ENCODE assay signal across 8 cellular contexts in genomic region chr3:148943531-148944200, GRCh38. TPM values are rescaled to one million over a fixed set of nuclear protein-coding genes. Genes with fewer than 3 reads are reported as not detected.
A peak's percentile ranks its signal among the peaks of the same experiment; 100 is the strongest.
DNase-seq lines count a peak whose midpoint lies in the region; ATAC-seq, FAIRE-seq and TF ChIP-seq lines count a peak whose summit lies in the region.

No MANE protein-coding gene starts in this region.

- H3K4me2 ChIP-seq in H1 (ENCODE audit: insufficient read depth in 1 of 2, low read depth in 2 of 2, low read length in 2 of 2) = no peak overlapping the region

- intact Hi-C loops in CD8-positive, alpha-beta T cell (cut with DNase I, micrococcal nuclease) = loop anchor here in 1 of 2 experiments (1.0 kb wide), 1 partner anchor 82 kb away; no protein-coding TSS in a partner anchor

- no peaks in the 10 kb centered on the region for H3K23me2 ChIP-seq in H1 (ENCODE audit: low read depth, low read length)

- H2BK12ac ChIP-seq in H1 (ENCODE audit: low read depth, low read length) = no peak overlapping the region

- no peak overlapping the region for H4K5ac ChIP-seq in H1 (ENCODE audit: insufficient read length, low read depth, low read length)

- no peak overlapping the region for H3K27ac Mint-ChIP-seq in CD8-positive, alpha-beta T cell

- H4K8ac ChIP-seq in H1 (ENCODE audit: extremely low read depth, insufficient read depth, low read length) = no peak overlapping the region

- no peak overlapping the region for H3K18ac ChIP-seq in H1 (ENCODE audit: extremely low read depth, low read length)

- no peak overlapping the region for H3K4me3 ChIP-seq in CD8-positive, alpha-beta T cell (ENCODE audit: low read depth, low read length)
- H3K4me3 ChIP-seq in H1 (ENCODE audit: extremely low read depth in 1 of 4, insufficient read depth in 2 of 4, low read depth in 3 of 4, low read length in 4 of 4) = no peak overlapping the region

- H3K4me1 ChIP-seq in CD8-positive, alpha-beta T cell (ENCODE audit: insufficient read depth, low read length) = no peaks in the 10 kb centered on the region
- no peaks in the 10 kb centered on the region for H3K4me1 ChIP-seq in H1 (replicated peaks in 1 of 4; ENCODE audit: control insufficient read depth in 3 of 4, insufficient read depth in 4 of 4, low read length in 3 of 4)

- no peaks in the 10 kb centered on the region for H3K27me3 ChIP-seq in CD8-positive, alpha-beta T cell (ENCODE audit: insufficient read depth, low read length)
- H3K27me3 ChIP-seq in H1 (replicated peaks in 1 of 4; ENCODE audit: control insufficient read depth in 3 of 4, extremely low read depth in 1 of 4, insufficient read depth in 3 of 4, low read length in 3 of 4) = no peaks in the 10 kb centered on the region

- H3K4ac ChIP-seq in H1 (replicated peaks; ENCODE audit: insufficient read length, low read depth, low read length) = no peak overlapping the region

- TF ChIP-seq CTCF in CD8-positive, alpha-beta T cell (IDR thresholded peaks at IDR 0.05) = peak; percentile 51
- TF ChIP-seq CTCF in H1 (IDR thresholded peaks at IDR 0.05; ENCODE audit: control extremely low read depth in 1 of 3, insufficient read depth in 1 of 3, low read depth in 1 of 3, low read length in 3 of 3) = peak in 2 of 3 experiments; percentile 57 to 59; a peak in 3 of 4 replicates

- H2BK5ac ChIP-seq in H1 (ENCODE audit: low read depth, low read length) = no peak overlapping the region

- no peaks in the 10 kb centered on the region for H3K9me3 Mint-ChIP-seq in CD8-positive, alpha-beta T cell

- no peak overlapping the region for H2AFZ ChIP-seq in H1 (ENCODE audit: low read length)

- H4K20me1 ChIP-seq in H1 (replicated peaks in 1 of 2; ENCODE audit: control insufficient read depth in 1 of 2, insufficient read depth in 2 of 2, low read length in 2 of 2) = no peaks in the 10 kb centered on the region

- H3K23ac ChIP-seq in H1 (ENCODE audit: insufficient read length) = no peak overlapping the region

- TF ChIP-seq EP300 in H1 (IDR thresholded peaks at IDR 0.05; ENCODE audit: borderline replicate concordance in 1 of 2, low read depth in 2 of 2, low read length in 2 of 2) = no peak

- TF ChIP-seq POLR2A in H1 (IDR thresholded peaks at IDR 0.05; ENCODE audit: control extremely low read depth in 1 of 2, low read depth in 2 of 2, low read length in 2 of 2) = no peak

- TF ChIP-seq RAD21 in H1 (IDR thresholded peaks at IDR 0.05 in 1 of 2, conservative IDR thresholded peaks at IDR 0.05 in 1 of 2; ENCODE audit: low read depth in 2 of 2, low read length in 2 of 2) = peak; percentile 87 to 89

- no peak overlapping the region for H4K91ac ChIP-seq in H1 (replicated peaks; ENCODE audit: insufficient read length, low read length)

- no peak overlapping the region for H2BK120ac ChIP-seq in H1 (replicated peaks; ENCODE audit: low read depth, low read length)

- H2AK5ac ChIP-seq in H1 (ENCODE audit: low read depth, low read length) = no peak overlapping the region

- no peak for DNase-seq in CD8-positive, alpha-beta T cell
- DNase-seq in NCI-H1092 (lab: John Stamatoyannopoulos, UW) (peak; percentile 54), SIG-M5 treated with dmso at 0.1 percent for 504 hours (lab: John Stamatoyannopoulos, UW; ENCODE audit: unreplicated experiment) (peak; percentile 87), H1 (ENCODE audit: low read depth in 1 of 2, low spot score in 2 of 2) (no peak), midbrain (lab: John Stamatoyannopoulos, UW) (peak; percentile 78)
- no peak for DNase-seq in activated CD8-positive, alpha-beta memory T cell treated with anti-CD3 and anti-CD28 coated beads, Interleukin-2, amount 50 U/mL, for 4 hours

- H3K14ac ChIP-seq in H1 (ENCODE audit: insufficient read length) = no peak overlapping the region

- ATAC-seq in CD8-positive, alpha-beta T cell = peak; percentile 91
- ATAC-seq in GM18517 (IDR thresholded peaks at IDR 0.05; ENCODE audit: unreplicated experiment) = peak; percentile 99
- ATAC-seq in HG02870 (IDR thresholded peaks at IDR 0.05; ENCODE audit: unreplicated experiment) = peak; percentile 98

- FAIRE-seq in H1 (lab: Jason Lieb, UNC) = peak; percentile 92

- no peak overlapping the region for H3K9ac ChIP-seq in H1 (replicated peaks in 1 of 4; ENCODE audit: extremely low read depth in 1 of 4, low read depth in 3 of 4, low read length in 3 of 4)

- H3K27me3 Mint-ChIP-seq in CD8-positive, alpha-beta T cell (ENCODE audit: low read depth) = peaks cover 10% of the 10 kb centered on the region

- no peaks in the 10 kb centered on the region for H3K9me3 ChIP-seq in CD8-positive, alpha-beta T cell (ENCODE audit: low read length)
- H3K9me3 ChIP-seq in H1 (ENCODE audit: insufficient read depth in 2 of 2, low read depth in 1 of 2, low read length in 1 of 2) = no peaks in the 10 kb centered on the region

- no peaks in the 10 kb centered on the region for H3K79me2 ChIP-seq in H1 (ENCODE audit: control insufficient read depth in 1 of 2, insufficient read depth in 2 of 2, low read length in 2 of 2)

- no peak overlapping the region for H3K56ac ChIP-seq in H1 (replicated peaks; ENCODE audit: insufficient read length, low read depth, low read length)

- no peak overlapping the region for H2BK15ac ChIP-seq in H1 (ENCODE audit: low read length)

- POLR2A ChIA-PET in CD8-positive, alpha-beta T cell (lab: Charles Lee) = no interaction called here
- POLR2A ChIA-PET in H1 (lab: Charles Lee; ENCODE audit: partially characterized antibody) = no interaction called here

- no peaks in the 10 kb centered on the region for H3K36me3 ChIP-seq in CD8-positive, alpha-beta T cell (ENCODE audit: insufficient read depth, low read length)
- no peaks in the 10 kb centered on the region for H3K36me3 ChIP-seq in H1 (ENCODE audit: control insufficient read depth in 2 of 4, insufficient read depth in 4 of 4, low read length in 3 of 4)

- no peaks in the 10 kb centered on the region for H3K4me1 Mint-ChIP-seq in CD8-positive, alpha-beta T cell (ENCODE audit: low read depth)

- CTCF ChIA-PET in CD8-positive, alpha-beta T cell (lab: Charles Lee) = interaction anchor here (0.6 to 1.4 kb wide), 9 partner anchors 9 to 162 kb away, joined by 3 to 6 read pairs (median 3); no protein-coding TSS in a partner anchor
- CTCF ChIA-PET in H1 (lab: Charles Lee; ENCODE audit: partially characterized antibody) = interaction anchor here (0.6 to 12.0 kb wide), 21 partner anchors 10 to 692 kb away, joined by 3 to 189 read pairs (median 4); partner anchors contain the start of gene CPA3

- no peak overlapping the region for H2BK20ac ChIP-seq in H1 (ENCODE audit: low read length)

- no peak overlapping the region for H3K4me3 Mint-ChIP-seq in CD8-positive, alpha-beta T cell

- no peaks in the 10 kb centered on the region for H3K36me3 Mint-ChIP-seq in CD8-positive, alpha-beta T cell

- H3K79me1 ChIP-seq in H1 (ENCODE audit: low read depth, low read length) = no peaks in the 10 kb centered on the region

- no peak overlapping the region for H3K27ac ChIP-seq in CD8-positive, alpha-beta T cell (ENCODE audit: low read depth, low read length)
- H3K27ac ChIP-seq in H1 (ENCODE audit: low read depth, low read length) = no peak overlapping the region

- WGBS in H1 (ENCODE audit: extremely low coverage in 1 of 2, insufficient coverage in 1 of 2, insufficient read length in 1 of 2, insufficient replicate concordance in 2 of 2, low coverage in 1 of 2, low lambda C conversion rate in 2 of 2, missing lambda C conversion rate in 1 of 2), 2 experiments = 25% methylated on average over 2 of the region's 2 CpGs; no CpG with 5 or more reads in 1 of the 2 experiments

TF ChIP-seq in H1, 55 proteins besides CTCF, POLR2A, EP300 and RAD21:
- TF ChIP-seq SIN3A (conservative IDR thresholded peaks at IDR 0.05 in 1 of 2, IDR thresholded peaks at IDR 0.05 in 1 of 2; ENCODE audit: low read depth in 1 of 2, low read length in 2 of 2) = peak; percentile 59 to 75; a peak in 1 of 4 replicates
- peak; percentile 86 for TF ChIP-seq MAFK (IDR thresholded peaks at IDR 0.05; ENCODE audit: low read depth, low read length)
- no peak for TF ChIP-seq POU5F1 (IDR thresholded peaks at IDR 0.05; ENCODE audit: low read depth, low read length)
- peak; percentile 92 for TF ChIP-seq JUND (IDR thresholded peaks at IDR 0.05; ENCODE audit: low read length)
- no peak for TF ChIP-seq RBBP5 (IDR thresholded peaks at IDR 0.05; ENCODE audit: borderline replicate concordance, low read depth, low read length)
- TF ChIP-seq BACH1 (IDR thresholded peaks at IDR 0.05; ENCODE audit: low read length) = peak; percentile 89
- no peak; the same call in 1 of the 2 replicates for TF ChIP-seq JUN (IDR thresholded peaks at IDR 0.05; ENCODE audit: low read depth, low read length)
- TF ChIP-seq, protein P1, sequence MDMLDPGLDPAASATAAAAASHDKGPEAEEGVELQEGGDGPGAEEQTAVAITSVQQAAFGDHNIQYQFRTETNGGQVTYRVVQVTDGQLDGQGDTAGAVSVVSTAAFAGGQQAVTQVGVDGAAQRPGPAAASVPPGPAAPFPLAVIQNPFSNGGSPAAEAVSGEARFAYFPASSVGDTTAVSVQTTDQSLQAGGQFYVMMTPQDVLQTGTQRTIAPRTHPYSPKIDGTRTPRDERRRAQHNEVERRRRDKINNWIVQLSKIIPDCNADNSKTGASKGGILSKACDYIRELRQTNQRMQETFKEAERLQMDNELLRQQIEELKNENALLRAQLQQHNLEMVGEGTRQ (IDR thresholded peaks at IDR 0.05; ENCODE audit: low read length) = no peak
- TF ChIP-seq, protein P2, sequence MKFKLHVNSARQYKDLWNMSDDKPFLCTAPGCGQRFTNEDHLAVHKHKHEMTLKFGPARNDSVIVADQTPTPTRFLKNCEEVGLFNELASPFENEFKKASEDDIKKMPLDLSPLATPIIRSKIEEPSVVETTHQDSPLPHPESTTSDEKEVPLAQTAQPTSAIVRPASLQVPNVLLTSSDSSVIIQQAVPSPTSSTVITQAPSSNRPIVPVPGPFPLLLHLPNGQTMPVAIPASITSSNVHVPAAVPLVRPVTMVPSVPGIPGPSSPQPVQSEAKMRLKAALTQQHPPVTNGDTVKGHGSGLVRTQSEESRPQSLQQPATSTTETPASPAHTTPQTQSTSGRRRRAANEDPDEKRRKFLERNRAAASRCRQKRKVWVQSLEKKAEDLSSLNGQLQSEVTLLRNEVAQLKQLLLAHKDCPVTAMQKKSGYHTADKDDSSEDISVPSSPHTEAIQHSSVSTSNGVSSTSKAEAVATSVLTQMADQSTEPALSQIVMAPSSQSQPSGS (IDR thresholded peaks at IDR 0.05; ENCODE audit: low read length) = no peak

RNA-seq across cellular contexts. Expression of gene GYG1, which starts 47.7 kb away (rescaled TPM):
- total RNA-seq in CD8-positive, alpha-beta T cell = 10 to 100 TPM; 29.4 to 35.2 TPM
- total RNA-seq in H1 (2021; fragmentation: NEBNext Ultra II Directional; extraction: Animal tissue kit (Norgen Biotek cat#: 25700)) = 31.0 and 34.2 TPM in 2 replicates
- 14.4 and 19.4 TPM in 2 replicates for polyA plus RNA-seq in H1 (2011; rRNA removed)
- polyA plus RNA-seq in H1 (2011; cell fraction: cytosol; rRNA removed) = 18.8 TPM
- 14.0 TPM for polyA plus RNA-seq in H1 (2011; cell fraction: nucleus; rRNA removed)
- 33.1 to 37.1 TPM (median 34.0 TPM) in 4 replicates for polyA plus RNA-seq in H1 (2012, experiment 1 of 2)
- polyA plus RNA-seq in H1 (2012, experiment 2 of 2) = 9.1 TPM
- 29.6 TPM for polyA plus RNA-seq in H1 (2013, experiment 1 of 2)
- 28.7 TPM for polyA plus RNA-seq in H1 (2013, experiment 2 of 2)
- polyA minus RNA-seq in H1 (2011; rRNA and poly(A)+ RNA removed) = 27.1 and 28.8 TPM in 2 replicates
- polyA minus RNA-seq in H1 (2011; cell fraction: cytosol; rRNA and poly(A)+ RNA removed) = 25.6 TPM
- polyA minus RNA-seq in H1 (2011; cell fraction: nucleus; rRNA and poly(A)+ RNA removed) = 30.7 TPM

Comparison
In these comparisons a context has a peak if more than half of its experiments do, and no peak if none do; other contexts are left out.
1. DNase-seq: peak in NCI-H1092 (single experiment), SIG-M5 treated with dmso at 0.1 percent for 504 hours (single experiment) and midbrain (single experiment); none in CD8-positive, alpha-beta T cell (0 of 7), H1 (0 of 2) and activated CD8-positive, alpha-beta memory T cell treated with anti-CD3 and anti-CD28 coated beads, Interleukin-2, amount 50 U/mL, for 4 hours (single experiment).
2. Peak in every context shown above with its lines, with median percentiles within 50 percentile points of each other: ATAC-seq.